ENCODE assay signal across 8 cellular contexts in genomic region chr5:149581931-149582768, GRCh38. TPM values are rescaled to one million over a fixed set of nuclear protein-coding genes. Genes with fewer than 3 reads are reported as not detected.
DNase-seq lines count a peak whose midpoint lies in the region; TF ChIP-seq lines count a peak whose summit lies in the region.

No MANE protein-coding gene starts in this region.

- H3K27me3 ChIP-seq in H7 (ENCODE audit: control insufficient read depth, insufficient read depth, low read length) (peaks cover 17% of the 10 kb centered on the region), SK-N-SH (ENCODE audit: insufficient read depth) (no peaks in the 10 kb centered on the region)

- intact Hi-C loops in lower leg skin (cut with DNase I; ENCODE audit: low total_unique reads): no loop called here

- no peaks in the 10 kb centered on the region for H3K27me3 Mint-ChIP-seq in osteocyte (ENCODE audit: unreplicated experiment)

- H3K27ac ChIP-seq in SK-N-SH (ENCODE audit: low read depth in 2 of 2, low read length in 1 of 2): peak overlapping the region in 1 of 2 experiments; percentile 73; a peak in 2 of 4 replicates

- POLR2A ChIA-PET in SK-N-SH (lab: Yijun Ruan, JAX): interaction anchor here (0.8 to 1.4 kb wide), 5 partner anchors 31 to 237 kb away, joined by 3 read pairs; partner anchors contain the start of genes CSNK1A1 and GRPEL2

- no peak for TF ChIP-seq EP300 in SK-N-SH (IDR thresholded peaks at IDR 0.05; ENCODE audit: borderline replicate concordance in 1 of 2, low read depth in 1 of 2, low read length in 1 of 2)

- DNase-seq in H7: peak; percentile 65
- DNase-seq in SK-N-SH: no peak
- DNase-seq in globus pallidus (ENCODE audit: low spot score): peak; percentile 62
- no peak for DNase-seq in osteocyte (ENCODE audit: extremely low spot score, unreplicated experiment)
- DNase-seq in HT-29 (ENCODE audit: low spot score): no peak
- no peak for DNase-seq in NCI-H187 (lab: John Stamatoyannopoulos, UW)
- no peak for DNase-seq in lower leg skin (ENCODE audit: low spot score in 2 of 2)
- DNase-seq in stimulated activated CD4-positive, alpha-beta T cell treated with anti-CD3 and anti-CD28 coated beads, Interleukin-12 subunit alpha, Interleukin-12 subunit beta, amount 100 ng/mL, for 4 hours: no peak

- H3K4me1 ChIP-seq in SK-N-SH (ENCODE audit: control insufficient read depth in 1 of 2, insufficient read depth in 2 of 2, low read depth in 1 of 2, low read length in 1 of 2): peaks cover 3 to 18% of the 10 kb centered on the region in 2 experiments; a peak in 3 of 4 replicates

- WGBS in SK-N-SH (ENCODE audit: low lambda C conversion rate): 79% methylated on average over 9 of the region's 9 CpGs
- 20 to 26% methylated on average over 9 of the region's 9 CpGs for WGBS in lower leg skin, 2 donors

- 0 out of 2 replicates have a peak overlapping the region, but pooled peaks have one; percentile 39 for H3K9ac ChIP-seq in SK-N-SH

- CTCF ChIA-PET in SK-N-SH (lab: Yijun Ruan, JAX): interaction anchor here (1.0 to 4.0 kb wide), 7 partner anchors 17 to 246 kb away, joined by 3 to 16 read pairs (median 4); partner anchors contain the start of gene CSNK1A1

- no peak overlapping the region for H3K4me3 ChIP-seq in H7 (ENCODE audit: insufficient read depth, low read depth, low read length)
- peak overlapping the region; percentile 52 to 58; a peak in 3 of 4 replicates for H3K4me3 ChIP-seq in SK-N-SH (ENCODE audit: low read depth in 2 of 2, low read length in 1 of 2)
- H3K4me3 ChIP-seq in lower leg skin (ENCODE audit: low read depth, poor library complexity, severe bottlenecking): no peak overlapping the region

- H3K36me3 Mint-ChIP-seq in osteocyte (ENCODE audit: unreplicated experiment): no peaks in the 10 kb centered on the region

- TF ChIP-seq CTCF in SK-N-SH (IDR thresholded peaks at IDR 0.05) (no peak), osteocyte (IDR thresholded peaks at IDR 0.05) (no peak), lower leg skin (IDR thresholded peaks at IDR 0.05) (no peak)

- TF ChIP-seq RAD21 in SK-N-SH (IDR thresholded peaks at IDR 0.05; ENCODE audit: low read length): no peak

- H3F3A ChIP-seq in SK-N-SH (replicated peaks; ENCODE audit: insufficient read depth): peaks cover 6% of the 10 kb centered on the region

- peaks cover 58% of the 10 kb centered on the region for H3K4me1 Mint-ChIP-seq in osteocyte (ENCODE audit: unreplicated experiment)

- H3K4me3 Mint-ChIP-seq in osteocyte (ENCODE audit: unreplicated experiment): peak overlapping the region; percentile 71

- no peaks in the 10 kb centered on the region for H3K9me3 ChIP-seq in SK-N-SH

- H3K36me3 ChIP-seq in H7 (replicated peaks; ENCODE audit: control insufficient read depth, insufficient read depth, low read length): no peaks in the 10 kb centered on the region
- no peaks in the 10 kb centered on the region for H3K36me3 ChIP-seq in SK-N-SH (replicated peaks in 1 of 2; ENCODE audit: control insufficient read depth in 1 of 2, insufficient read depth in 2 of 2, low read length in 1 of 2)

- no peak for TF ChIP-seq POLR2A in lower leg skin (IDR thresholded peaks at IDR 0.05)

- H2AFZ ChIP-seq in SK-N-SH (ENCODE audit: low read depth): peak overlapping the region; percentile 87; the same call in 1 of the 2 replicates

- peak overlapping the region; percentile 77 for H3K4me2 ChIP-seq in SK-N-SH

- no peaks in the 10 kb centered on the region for H3K9me2 ChIP-seq in SK-N-SH

- H3K9me3 Mint-ChIP-seq in osteocyte (ENCODE audit: unreplicated experiment): no peaks in the 10 kb centered on the region

- no peaks in the 10 kb centered on the region for H3K79me2 ChIP-seq in SK-N-SH (ENCODE audit: insufficient read depth)

- peak overlapping the region; percentile 93 for H3K27ac Mint-ChIP-seq in osteocyte (ENCODE audit: unreplicated experiment)

- no peaks in the 10 kb centered on the region for H4K20me1 ChIP-seq in SK-N-SH (ENCODE audit: insufficient read depth)

TF ChIP-seq in SK-N-SH, 30 proteins besides CTCF, POLR2A, EP300 and RAD21:
- TF ChIP-seq SIN3A (IDR thresholded peaks at IDR 0.05; ENCODE audit: borderline replicate concordance, low read depth, low read length) (no peak), USF2 (IDR thresholded peaks at IDR 0.05; ENCODE audit: borderline replicate concordance, low read depth, low read length) (no peak), REST (IDR thresholded peaks at IDR 0.05; ENCODE audit: low read depth, low read length) (no peak)
TF ChIP-seq in SK-N-SH: peak in this region for 0.

RNA-seq across cellular contexts. Expression of gene ARHGEF37, which starts 0.9 kb away (rescaled TPM):
- total RNA-seq in H7 (2014; rRNA removed; shearing (Covaris generic)): 0.14 and 0.26 TPM in 2 replicates
- 0.94 and 1.3 TPM in 2 replicates for polyA plus RNA-seq in SK-N-SH (2012; rRNA removed)
- 0.76 and 1.1 TPM in 2 replicates for polyA plus RNA-seq in SK-N-SH (2012; cell fraction: cytosol; rRNA removed)
- polyA plus RNA-seq in SK-N-SH (2012; cell fraction: nucleus; rRNA removed): 1.2 and 2.1 TPM in 2 replicates
- total RNA-seq in osteocyte (8.9 and 10.5 TPM in 2 replicates), lower leg skin (10 to 100 TPM; 36.4 to 76.5 (median 59.0) TPM)
- total RNA-seq in HT-29 (2014; rRNA removed; shearing (Covaris generic)): 0.10 and 0.15 TPM in 2 replicates

RNA-seq across cellular contexts. Expression of gene CSNK1A1, which starts 30.9 kb away (rescaled TPM):
- 220 and 262 TPM in 2 replicates for total RNA-seq in H7 (2014; rRNA removed; shearing (Covaris generic))
- 70.7 and 96.6 TPM in 2 replicates for polyA plus RNA-seq in SK-N-SH (2012; rRNA removed)
- 109 and 118 TPM in 2 replicates for polyA plus RNA-seq in SK-N-SH (2012; cell fraction: cytosol; rRNA removed)
- polyA plus RNA-seq in SK-N-SH (2012; cell fraction: nucleus; rRNA removed): 63.2 and 77.8 TPM in 2 replicates
- 278 and 282 TPM in 2 replicates for total RNA-seq in osteocyte
- 318 and 376 TPM in 2 replicates for total RNA-seq in HT-29 (2014; rRNA removed; shearing (Covaris generic))
- total RNA-seq in lower leg skin: 100 to 1,000 TPM; 270 to 297 (median 282) TPM

Comparison
In these comparisons a context has a peak if more than half of its experiments do, and no peak if none do; other contexts are left out.
1. DNase-seq: peak in H7 (single experiment) and globus pallidus (single experiment); none in SK-N-SH (single experiment), osteocyte (single experiment), HT-29 (single experiment), NCI-H187 (0 of 2), lower leg skin (0 of 2) and stimulated activated CD4-positive, alpha-beta T cell treated with anti-CD3 and anti-CD28 coated beads, Interleukin-12 subunit alpha, Interleukin-12 subunit beta, amount 100 ng/mL, for 4 hours (single experiment).
2. H3K4me3 ChIP-seq: peak in SK-N-SH (2 of 2); none in H7 (single experiment) and lower leg skin (single experiment).